In genomic region chr5:128844354-128844923, GRCh38 we compare ENCODE assay signal across 12 cellular contexts.
DNase-seq lines count a peak whose midpoint lies in the region; ATAC-seq and TF ChIP-seq lines count a peak whose summit lies in the region.
"Had no signal": no experiment of that assay in that cellular context is flagged by ENCODE, and none has a peak within 500 bp of the region (broad histone marks: within the 10 kb centered on the region; RNA-seq: fewer than 3 reads in every experiment).

No MANE protein-coding gene starts in this region.

- no peak overlapping the region for H3K4me3 ChIP-seq in OCI-LY3 (ENCODE audit: low read length)

- H3K36me3 ChIP-seq in OCI-LY3 (replicated peaks; ENCODE audit: low read depth, low read length): no peaks in the 10 kb centered on the region

- H2AFZ ChIP-seq in OCI-LY3 (ENCODE audit: low read depth, low read length): no peak overlapping the region

- no peak overlapping the region for H3K27ac ChIP-seq in OCI-LY3 (ENCODE audit: low read length)

- no peaks in the 10 kb centered on the region for H3K4me1 ChIP-seq in OCI-LY3 (ENCODE audit: low read length)

- H3K27me3 Mint-ChIP-seq in activated naive CD8-positive, alpha-beta T cell treated with anti-CD3 and anti-CD28 coated beads for 36 hours: no peaks in the 10 kb centered on the region
- H3K27me3 Mint-ChIP-seq: stimulated activated naive CD8-positive, alpha-beta T cell treated with anti-CD3 and anti-CD28 coated beads, Interleukin-15, amount 100 ng/mL, for 72 hours had no signal

- H3K9me3 ChIP-seq in OCI-LY3 (ENCODE audit: insufficient read depth, low read length): no peaks in the 10 kb centered on the region

- TF ChIP-seq CTCF in OCI-LY3 (IDR thresholded peaks at IDR 0.05; ENCODE audit: low read depth, low read length): peak; percentile 38

- no peak for ATAC-seq in GM18520 (IDR thresholded peaks at IDR 0.05; ENCODE audit: unreplicated experiment)
- ATAC-seq: stimulated activated naive CD8-positive, alpha-beta T cell treated with anti-CD3 and anti-CD28 coated beads, Interleukin-15, amount 100 ng/mL, for 72 hours had no signal

- no peaks in the 10 kb centered on the region for H3K4me1 Mint-ChIP-seq in activated naive CD8-positive, alpha-beta T cell treated with anti-CD3 and anti-CD28 coated beads for 36 hours
- H3K4me1 Mint-ChIP-seq: CD14-positive monocyte; stimulated activated naive CD8-positive, alpha-beta T cell treated with anti-CD3 and anti-CD28 coated beads, Interleukin-15, amount 100 ng/mL, for 72 hours had no signal

- H3K27me3 ChIP-seq in OCI-LY3 (ENCODE audit: low read depth, low read length): no peaks in the 10 kb centered on the region

- DNase-seq in NCI-H510A treated with DMSO at 0.1 percent for 48 hours (lab: John Stamatoyannopoulos, UW) (peak; percentile 16), NCI-H510A (lab: John Stamatoyannopoulos, UW) (no peak), fibroblast of gingiva (ENCODE audit: low read depth) (peak; percentile 27), retina (peak; percentile 10), AG08395 (ENCODE audit: low spot score) (no peak)
- no peak for DNase-seq in activated naive CD8-positive, alpha-beta T cell treated with anti-CD3 and anti-CD28 coated beads for 36 hours
- DNase-seq: NCI-H2081 treated with DMSO at 0.1 percent for 48 hours; stimulated activated naive CD8-positive, alpha-beta T cell treated with anti-CD3 and anti-CD28 coated beads, Interleukin-15, amount 100 ng/mL, for 72 hours had no signal

- no peaks in the 10 kb centered on the region for H3K79me2 ChIP-seq in OCI-LY3 (ENCODE audit: low read length)

- H3K27ac Mint-ChIP-seq in activated naive CD8-positive, alpha-beta T cell treated with anti-CD3 and anti-CD28 coated beads for 36 hours: no peak overlapping the region
- H3K27ac Mint-ChIP-seq: activated naive CD8-positive, alpha-beta T cell; CD14-positive monocyte; stimulated activated naive CD8-positive, alpha-beta T cell treated with anti-CD3 and anti-CD28 coated beads, Interleukin-15, amount 100 ng/mL, for 72 hours had no signal

- H3K9me3 Mint-ChIP-seq in activated naive CD8-positive, alpha-beta T cell treated with anti-CD3 and anti-CD28 coated beads for 36 hours: peaks cover 9% of the 10 kb centered on the region

- H3K4me2 ChIP-seq in OCI-LY3 (ENCODE audit: low read length): no peak overlapping the region

- no peak overlapping the region for H3K9ac ChIP-seq in OCI-LY3 (ENCODE audit: low read length)

- H3K36me3 Mint-ChIP-seq in activated naive CD8-positive, alpha-beta T cell treated with anti-CD3 and anti-CD28 coated beads for 36 hours: no peaks in the 10 kb centered on the region
- H3K36me3 Mint-ChIP-seq: activated naive CD8-positive, alpha-beta T cell; CD14-positive monocyte had no signal

- no peaks in the 10 kb centered on the region for H4K20me1 ChIP-seq in OCI-LY3 (ENCODE audit: insufficient read depth, low read length)

- no peak overlapping the region for H3K4me3 Mint-ChIP-seq in activated naive CD8-positive, alpha-beta T cell treated with anti-CD3 and anti-CD28 coated beads for 36 hours
- H3K4me3 Mint-ChIP-seq: activated naive CD8-positive, alpha-beta T cell; CD14-positive monocyte; stimulated activated naive CD8-positive, alpha-beta T cell treated with anti-CD3 and anti-CD28 coated beads, Interleukin-15, amount 100 ng/mL, for 72 hours had no signal

Comparison
In these comparisons a context has a peak if more than half of its experiments do, and no peak if none do; other contexts are left out.
1. DNase-seq: peak in NCI-H510A treated with DMSO at 0.1 percent for 48 hours (single experiment), fibroblast of gingiva (single experiment) and retina (single experiment); none in NCI-H510A (single experiment), activated naive CD8-positive, alpha-beta T cell treated with anti-CD3 and anti-CD28 coated beads for 36 hours (single experiment) and AG08395 (single experiment).